Comparison of ENCODE assay signal across 9 cellular contexts in genomic region chr19:51948979-51949378, GRCh38. TPM values are rescaled to one million over a fixed set of nuclear protein-coding genes. Genes with fewer than 3 reads are reported as not detected.
DNase-seq lines count a peak whose midpoint lies in the region; ATAC-seq and TF ChIP-seq lines count a peak whose summit lies in the region.
"Had no signal": no experiment of that assay in that cellular context is flagged by ENCODE, and none has a peak within 500 bp of the region (broad histone marks: within the 10 kb centered on the region; RNA-seq: fewer than 3 reads in every experiment).

No MANE protein-coding gene starts in this region.

- H3K4me1 ChIP-seq in lower lobe of right lung, result no peaks in the 10 kb centered on the region

- H3K27me3 ChIP-seq in brain microvascular endothelial cell (replicated peaks) (no peaks in the 10 kb centered on the region), lower lobe of right lung (ENCODE audit: low read depth) (no peaks in the 10 kb centered on the region)

- peak; percentile 33 for DNase-seq in AG10803 (ENCODE audit: low read depth)
- peak; percentile 16 for DNase-seq in brain microvascular endothelial cell
- DNase-seq in lower lobe of right lung, result no peak
- DNase-seq in NCI-H1105 treated with DMSO at 0.1 percent for 48 hours (lab: John Stamatoyannopoulos, UW), result no peak
- DNase-seq: effector CD4-positive, alpha-beta T cell; kidney glomerular epithelial cell; NCI-H1092 had no signal

- intact Hi-C loops in lower lobe of right lung (cut with DNase I), result no loop called here

- in situ Hi-C loops in brain microvascular endothelial cell (cut with HindIII; ENCODE audit: low pct_ligation_motif_present, low sequenced_read_pairs), result no loop called here

- H3K36me3 ChIP-seq in brain microvascular endothelial cell (replicated peaks) (peaks cover 16% of the 10 kb centered on the region), lower lobe of right lung (peaks cover 10% of the 10 kb centered on the region)

- ATAC-seq in lower lobe of right lung (peak in 1 of 2 donors; percentile 18), HG03196 (IDR thresholded peaks at IDR 0.05; ENCODE audit: unreplicated experiment) (no peak), HG02981 (IDR thresholded peaks at IDR 0.05; ENCODE audit: unreplicated experiment) (no peak)

- H3K27ac ChIP-seq in brain microvascular endothelial cell, result no peak overlapping the region
- peak overlapping the region; percentile 18 for H3K27ac ChIP-seq in lower lobe of right lung

- H3K9me3 ChIP-seq in lower lobe of right lung, result peaks cover 86% of the 10 kb centered on the region

- TF ChIP-seq CTCF in AG10803 (conservative IDR thresholded peaks at IDR 0.05; ENCODE audit: low read length), result no peak
- no peak for TF ChIP-seq CTCF in brain microvascular endothelial cell (IDR thresholded peaks at IDR 0.05; ENCODE audit: low read depth, low read length, missing control alignments)
- no peak for TF ChIP-seq CTCF in lower lobe of right lung (IDR thresholded peaks at IDR 0.05)

- H3K4me3 ChIP-seq in AG10803 (ENCODE audit: low read length) (peak overlapping the region; percentile 47), brain microvascular endothelial cell (ENCODE audit: low read depth, low read length) (peak overlapping the region; percentile 35), lower lobe of right lung (peak overlapping the region; percentile 6)

RNA-seq across cellular contexts. Expression of gene ZNF613, which starts 21.7 kb away (rescaled TPM):
- 7.9 TPM for total RNA-seq in lower lobe of right lung

RNA-seq across cellular contexts. Expression of gene ZNF350, which starts 37.7 kb away (rescaled TPM):
- total RNA-seq in lower lobe of right lung, result 13.7 TPM

RNA-seq across cellular contexts. Expression of gene ZNF649, which starts 44.2 kb away (rescaled TPM):
- 14.3 TPM for total RNA-seq in lower lobe of right lung

RNA-seq across cellular contexts. Expression of gene ZNF615, which starts 59.0 kb away (rescaled TPM):
- total RNA-seq in lower lobe of right lung, result 9.6 TPM

Comparison
In these comparisons a context has a peak if more than half of its experiments do, and no peak if none do; other contexts are left out.
1. DNase-seq: peak in AG10803 (single experiment) and brain microvascular endothelial cell (single experiment); none in lower lobe of right lung (single experiment) and NCI-H1105 treated with DMSO at 0.1 percent for 48 hours (single experiment).
2. Peak in every context shown above with its lines, with median percentiles within 50 percentile points of each other: H3K4me3 ChIP-seq.